Comparison of ENCODE assay signal across 14 cellular contexts in genomic region chr2:18690342-18690741, GRCh38.
DNase-seq lines count a peak whose midpoint lies in the region; ATAC-seq and TF ChIP-seq lines count a peak whose summit lies in the region.
"Had no signal": no experiment of that assay in that cellular context is flagged by ENCODE, and none has a peak within 500 bp of the region (broad histone marks: within the 10 kb centered on the region; RNA-seq: fewer than 3 reads in every experiment).

No MANE protein-coding gene starts in this region.

- no peaks in the 10 kb centered on the region for H3K36me3 Mint-ChIP-seq in activated CD4-positive, alpha-beta T cell treated with anti-CD3 and anti-CD28 coated beads, Interleukin-2, amount 10 ng/mL, durations not matched to agents 7 days and 5 days (ENCODE audit: low read depth)
- H3K36me3 Mint-ChIP-seq in endothelial cell (ENCODE audit: low read depth, unreplicated experiment) = no peaks in the 10 kb centered on the region
- peaks cover 1% of the 10 kb centered on the region for H3K36me3 Mint-ChIP-seq in activated CD4-positive, alpha-beta memory T cell treated with anti-CD3 and anti-CD28 coated beads for 36 hours

- TF ChIP-seq POLR2A in NB4 (IDR thresholded peaks at IDR 0.05; ENCODE audit: extremely low read depth, insufficient read length) = no peak

- POLR2A ChIA-PET in activated CD4-positive, alpha-beta T cell treated with anti-CD3 and anti-CD28 coated beads, Interleukin-2, amount 10 ng/mL, durations not matched to agents 7 days and 5 days (lab: Charles Lee) = no interaction called here
- POLR2A ChIA-PET in activated CD4-positive, alpha-beta memory T cell treated with anti-CD3 and anti-CD28 coated beads for 36 hours (lab: Charles Lee) = no interaction called here

- CTCF ChIA-PET in activated CD4-positive, alpha-beta T cell treated with anti-CD3 and anti-CD28 coated beads, Interleukin-2, amount 10 ng/mL, durations not matched to agents 7 days and 5 days (lab: Charles Lee) = no interaction called here
- CTCF ChIA-PET in activated CD4-positive, alpha-beta memory T cell treated with anti-CD3 and anti-CD28 coated beads for 36 hours (lab: Charles Lee) = no interaction called here

- H3K4me3 Mint-ChIP-seq in activated CD4-positive, alpha-beta T cell treated with anti-CD3 and anti-CD28 coated beads, Interleukin-2, amount 10 ng/mL, durations not matched to agents 7 days and 5 days = no peak overlapping the region
- no peak overlapping the region for H3K4me3 Mint-ChIP-seq in endothelial cell (ENCODE audit: unreplicated experiment)
- no peak overlapping the region for H3K4me3 Mint-ChIP-seq in activated CD4-positive, alpha-beta memory T cell treated with anti-CD3 and anti-CD28 coated beads for 36 hours

- H3K4me3 ChIP-seq in NB4 (ENCODE audit: low read depth, low read length) (no peak overlapping the region), retinal pigment epithelial cell (ENCODE audit: low read length) (no peak overlapping the region)
- H3K4me3 ChIP-seq: dorsolateral prefrontal cortex, hepatocyte, uterus had no signal

- intact Hi-C loops in activated CD4-positive, alpha-beta memory T cell treated with anti-CD3 and anti-CD28 coated beads for 36 hours (cut with micrococcal nuclease) = no loop called here

- H3K27ac Mint-ChIP-seq in activated CD4-positive, alpha-beta T cell treated with anti-CD3 and anti-CD28 coated beads, Interleukin-2, amount 10 ng/mL, durations not matched to agents 7 days and 5 days = no peak overlapping the region
- H3K27ac Mint-ChIP-seq in endothelial cell (ENCODE audit: unreplicated experiment) = no peak overlapping the region
- H3K27ac Mint-ChIP-seq in activated CD4-positive, alpha-beta memory T cell treated with anti-CD3 and anti-CD28 coated beads for 36 hours = no peak overlapping the region

- H3K4me1 Mint-ChIP-seq in activated CD4-positive, alpha-beta T cell treated with anti-CD3 and anti-CD28 coated beads, Interleukin-2, amount 10 ng/mL, durations not matched to agents 7 days and 5 days = no peaks in the 10 kb centered on the region
- peaks cover 3% of the 10 kb centered on the region for H3K4me1 Mint-ChIP-seq in endothelial cell (ENCODE audit: unreplicated experiment)
- H3K4me1 Mint-ChIP-seq in activated CD4-positive, alpha-beta memory T cell treated with anti-CD3 and anti-CD28 coated beads for 36 hours (ENCODE audit: low read depth) = no peaks in the 10 kb centered on the region

- peak; percentile 4 for DNase-seq in activated CD4-positive, alpha-beta T cell treated with anti-CD3 and anti-CD28 coated beads for 48 hours
- no peak for DNase-seq in activated CD4-positive, alpha-beta T cell treated with anti-CD3 and anti-CD28 coated beads, Interleukin-2, amount 10 ng/mL, durations not matched to agents 7 days and 5 days
- peak; percentile 15 for DNase-seq in NB4 (ENCODE audit: low read depth)
- peak; percentile 39 for DNase-seq in endothelial cell (ENCODE audit: low spot score)
- DNase-seq in retinal pigment epithelial cell (ENCODE audit: low read depth) = no peak
- no peak for DNase-seq in activated CD4-positive, alpha-beta memory T cell treated with anti-CD3 and anti-CD28 coated beads for 36 hours
- DNase-seq: activated CD8-positive, alpha-beta memory T cell treated with anti-CD3 and anti-CD28 coated beads, Interleukin-2, amount 50 U/mL, for 48 hours; dorsolateral prefrontal cortex; EL; T1000; uterus had no signal

- H3K27me3 Mint-ChIP-seq in activated CD4-positive, alpha-beta T cell treated with anti-CD3 and anti-CD28 coated beads, Interleukin-2, amount 10 ng/mL, durations not matched to agents 7 days and 5 days = no peaks in the 10 kb centered on the region
- no peaks in the 10 kb centered on the region for H3K27me3 Mint-ChIP-seq in endothelial cell (ENCODE audit: unreplicated experiment)
- no peaks in the 10 kb centered on the region for H3K27me3 Mint-ChIP-seq in activated CD4-positive, alpha-beta memory T cell treated with anti-CD3 and anti-CD28 coated beads for 36 hours

- ATAC-seq in HG03442 (IDR thresholded peaks at IDR 0.05; ENCODE audit: unreplicated experiment) = no peak
- no peak for ATAC-seq in HG02623 (IDR thresholded peaks at IDR 0.05; ENCODE audit: unreplicated experiment)

- peaks cover 2% of the 10 kb centered on the region for H3K9me3 Mint-ChIP-seq in activated CD4-positive, alpha-beta T cell treated with anti-CD3 and anti-CD28 coated beads, Interleukin-2, amount 10 ng/mL, durations not matched to agents 7 days and 5 days
- H3K9me3 Mint-ChIP-seq in endothelial cell (ENCODE audit: unreplicated experiment) = no peaks in the 10 kb centered on the region
- H3K9me3 Mint-ChIP-seq in activated CD4-positive, alpha-beta memory T cell treated with anti-CD3 and anti-CD28 coated beads for 36 hours = peaks cover 6% of the 10 kb centered on the region

- TF ChIP-seq CTCF in NB4 (IDR thresholded peaks at IDR 0.05; ENCODE audit: low read depth, low read length) (peak; percentile 43), endothelial cell (IDR thresholded peaks at IDR 0.05; ENCODE audit: unreplicated experiment) (peak; percentile 64), retinal pigment epithelial cell (conservative IDR thresholded peaks at IDR 0.05; ENCODE audit: low read depth, low read length) (peak; percentile 40)

Comparison
In these comparisons a context has a peak if more than half of its experiments do, and no peak if none do; other contexts are left out.
1. DNase-seq: peak in activated CD4-positive, alpha-beta T cell treated with anti-CD3 and anti-CD28 coated beads for 48 hours (single experiment), NB4 (single experiment) and endothelial cell (single experiment); none in activated CD4-positive, alpha-beta T cell treated with anti-CD3 and anti-CD28 coated beads, Interleukin-2, amount 10 ng/mL, durations not matched to agents 7 days and 5 days (single experiment), retinal pigment epithelial cell (single experiment) and activated CD4-positive, alpha-beta memory T cell treated with anti-CD3 and anti-CD28 coated beads for 36 hours (single experiment).
2. Peak in every context shown above with its lines, with median percentiles within 50 percentile points of each other: CTCF ChIP-seq.